Comparison of ENCODE assay signal across 1 cellular context in the genomic region with DNA sequence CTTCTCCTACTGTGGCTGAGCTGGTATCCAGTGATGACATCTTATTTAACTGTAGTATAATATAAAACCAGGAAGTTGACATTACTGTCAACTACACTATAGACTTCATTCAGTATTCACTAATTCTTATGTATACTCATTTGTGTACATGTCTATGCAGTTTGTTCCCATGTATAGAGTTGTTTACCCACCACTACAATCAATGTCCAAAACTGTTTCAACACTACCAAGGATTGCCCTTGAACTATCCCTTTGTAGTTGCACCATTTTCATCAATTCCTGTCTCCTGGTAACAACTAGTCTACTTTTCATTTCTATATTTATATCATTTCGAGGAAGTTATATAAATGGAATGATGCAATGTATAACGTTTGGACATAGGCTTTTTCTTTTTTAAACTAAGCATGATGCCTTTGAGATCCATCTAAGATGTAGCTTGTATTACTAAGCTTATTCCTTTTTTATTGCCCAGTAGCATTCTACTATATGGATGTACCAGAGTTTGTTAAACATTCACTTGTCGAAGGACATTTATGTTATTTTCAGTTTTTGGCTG.
TF ChIP-seq lines count a peak whose summit lies in the region.

No MANE protein-coding gene starts in this region.

TF ChIP-seq in HepG2, 621 proteins besides CTCF, POLR2A, EP300 and RAD21 (continued from another document and continues in another):
- TF ChIP-seq, protein P1, sequence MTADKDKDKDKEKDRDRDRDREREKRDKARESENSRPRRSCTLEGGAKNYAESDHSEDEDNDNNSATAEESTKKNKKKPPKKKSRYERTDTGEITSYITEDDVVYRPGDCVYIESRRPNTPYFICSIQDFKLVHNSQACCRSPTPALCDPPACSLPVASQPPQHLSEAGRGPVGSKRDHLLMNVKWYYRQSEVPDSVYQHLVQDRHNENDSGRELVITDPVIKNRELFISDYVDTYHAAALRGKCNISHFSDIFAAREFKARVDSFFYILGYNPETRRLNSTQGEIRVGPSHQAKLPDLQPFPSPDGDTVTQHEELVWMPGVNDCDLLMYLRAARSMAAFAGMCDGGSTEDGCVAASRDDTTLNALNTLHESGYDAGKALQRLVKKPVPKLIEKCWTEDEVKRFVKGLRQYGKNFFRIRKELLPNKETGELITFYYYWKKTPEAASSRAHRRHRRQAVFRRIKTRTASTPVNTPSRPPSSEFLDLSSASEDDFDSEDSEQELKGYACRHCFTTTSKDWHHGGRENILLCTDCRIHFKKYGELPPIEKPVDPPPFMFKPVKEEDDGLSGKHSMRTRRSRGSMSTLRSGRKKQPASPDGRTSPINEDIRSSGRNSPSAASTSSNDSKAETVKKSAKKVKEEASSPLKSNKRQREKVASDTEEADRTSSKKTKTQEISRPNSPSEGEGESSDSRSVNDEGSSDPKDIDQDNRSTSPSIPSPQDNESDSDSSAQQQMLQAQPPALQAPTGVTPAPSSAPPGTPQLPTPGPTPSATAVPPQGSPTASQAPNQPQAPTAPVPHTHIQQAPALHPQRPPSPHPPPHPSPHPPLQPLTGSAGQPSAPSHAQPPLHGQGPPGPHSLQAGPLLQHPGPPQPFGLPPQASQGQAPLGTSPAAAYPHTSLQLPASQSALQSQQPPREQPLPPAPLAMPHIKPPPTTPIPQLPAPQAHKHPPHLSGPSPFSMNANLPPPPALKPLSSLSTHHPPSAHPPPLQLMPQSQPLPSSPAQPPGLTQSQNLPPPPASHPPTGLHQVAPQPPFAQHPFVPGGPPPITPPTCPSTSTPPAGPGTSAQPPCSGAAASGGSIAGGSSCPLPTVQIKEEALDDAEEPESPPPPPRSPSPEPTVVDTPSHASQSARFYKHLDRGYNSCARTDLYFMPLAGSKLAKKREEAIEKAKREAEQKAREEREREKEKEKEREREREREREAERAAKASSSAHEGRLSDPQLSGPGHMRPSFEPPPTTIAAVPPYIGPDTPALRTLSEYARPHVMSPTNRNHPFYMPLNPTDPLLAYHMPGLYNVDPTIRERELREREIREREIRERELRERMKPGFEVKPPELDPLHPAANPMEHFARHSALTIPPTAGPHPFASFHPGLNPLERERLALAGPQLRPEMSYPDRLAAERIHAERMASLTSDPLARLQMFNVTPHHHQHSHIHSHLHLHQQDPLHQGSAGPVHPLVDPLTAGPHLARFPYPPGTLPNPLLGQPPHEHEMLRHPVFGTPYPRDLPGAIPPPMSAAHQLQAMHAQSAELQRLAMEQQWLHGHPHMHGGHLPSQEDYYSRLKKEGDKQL (CRISPR knock-in tag; IDR thresholded peaks at IDR 0.05; ENCODE audit: low read depth): no peak
- no peak for TF ChIP-seq SRSF4 (IDR thresholded peaks at IDR 0.05; ENCODE audit: low read depth, low read length, poor library complexity, severe bottlenecking)
- no peak for TF ChIP-seq ZSCAN9 (CRISPR knock-in tag; IDR thresholded peaks at IDR 0.05; ENCODE audit: borderline replicate concordance)
- TF ChIP-seq SOX6 (IDR thresholded peaks at IDR 0.05): no peak
- peak; percentile 89 for TF ChIP-seq SOX6 (CRISPR knock-in tag; IDR thresholded peaks at IDR 0.05)
- peak; percentile 99 for TF ChIP-seq ZSCAN29 (CRISPR knock-in tag; conservative IDR thresholded peaks at IDR 0.05)
- no peak for TF ChIP-seq MYC (CRISPR knock-in tag; IDR thresholded peaks at IDR 0.05; ENCODE audit: borderline replicate concordance)
- TF ChIP-seq ASH2L (IDR thresholded peaks at IDR 0.05; ENCODE audit: insufficient read length, low read depth, low read length): peak; percentile 47
- no peak for TF ChIP-seq ZNF614 (CRISPR knock-in tag; IDR thresholded peaks at IDR 0.05; ENCODE audit: borderline replicate concordance)
- no peak for TF ChIP-seq ARNTL (CRISPR knock-in tag; IDR thresholded peaks at IDR 0.05)
- no peak for TF ChIP-seq THAP7 (CRISPR knock-in tag; IDR thresholded peaks at IDR 0.05)
- TF ChIP-seq ZNF430 (CRISPR knock-in tag; IDR thresholded peaks at IDR 0.05): no peak
- no peak for TF ChIP-seq CBX2 (IDR thresholded peaks at IDR 0.05; ENCODE audit: low read depth, low read length)
- TF ChIP-seq CBX2 (CRISPR knock-in tag; IDR thresholded peaks at IDR 0.05; ENCODE audit: low read depth): no peak
- TF ChIP-seq ZEB1 (IDR thresholded peaks at IDR 0.05; ENCODE audit: insufficient replicate concordance, low read depth): no peak
- no peak for TF ChIP-seq PHF21A (CRISPR knock-in tag; IDR thresholded peaks at IDR 0.05)
- no peak for TF ChIP-seq ZNF567 (CRISPR knock-in tag; IDR thresholded peaks at IDR 0.05; ENCODE audit: borderline replicate concordance)
- TF ChIP-seq ZBTB38 (CRISPR knock-in tag; IDR thresholded peaks at IDR 0.05): no peak
- no peak for TF ChIP-seq SMARCC2 (IDR thresholded peaks at IDR 0.05)
- TF ChIP-seq IKZF5 (CRISPR knock-in tag; IDR thresholded peaks at IDR 0.05): peak; percentile 50; the same call in 1 of the 2 replicates
- TF ChIP-seq, protein P2, sequence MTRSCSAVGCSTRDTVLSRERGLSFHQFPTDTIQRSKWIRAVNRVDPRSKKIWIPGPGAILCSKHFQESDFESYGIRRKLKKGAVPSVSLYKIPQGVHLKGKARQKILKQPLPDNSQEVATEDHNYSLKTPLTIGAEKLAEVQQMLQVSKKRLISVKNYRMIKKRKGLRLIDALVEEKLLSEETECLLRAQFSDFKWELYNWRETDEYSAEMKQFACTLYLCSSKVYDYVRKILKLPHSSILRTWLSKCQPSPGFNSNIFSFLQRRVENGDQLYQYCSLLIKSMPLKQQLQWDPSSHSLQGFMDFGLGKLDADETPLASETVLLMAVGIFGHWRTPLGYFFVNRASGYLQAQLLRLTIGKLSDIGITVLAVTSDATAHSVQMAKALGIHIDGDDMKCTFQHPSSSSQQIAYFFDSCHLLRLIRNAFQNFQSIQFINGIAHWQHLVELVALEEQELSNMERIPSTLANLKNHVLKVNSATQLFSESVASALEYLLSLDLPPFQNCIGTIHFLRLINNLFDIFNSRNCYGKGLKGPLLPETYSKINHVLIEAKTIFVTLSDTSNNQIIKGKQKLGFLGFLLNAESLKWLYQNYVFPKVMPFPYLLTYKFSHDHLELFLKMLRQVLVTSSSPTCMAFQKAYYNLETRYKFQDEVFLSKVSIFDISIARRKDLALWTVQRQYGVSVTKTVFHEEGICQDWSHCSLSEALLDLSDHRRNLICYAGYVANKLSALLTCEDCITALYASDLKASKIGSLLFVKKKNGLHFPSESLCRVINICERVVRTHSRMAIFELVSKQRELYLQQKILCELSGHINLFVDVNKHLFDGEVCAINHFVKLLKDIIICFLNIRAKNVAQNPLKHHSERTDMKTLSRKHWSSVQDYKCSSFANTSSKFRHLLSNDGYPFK (CRISPR knock-in tag; IDR thresholded peaks at IDR 0.05; ENCODE audit: borderline replicate concordance): no peak
- no peak for TF ChIP-seq ZBTB49 (CRISPR knock-in tag; IDR thresholded peaks at IDR 0.05; ENCODE audit: borderline replicate concordance)
- no peak for TF ChIP-seq ZNF136 (CRISPR knock-in tag; IDR thresholded peaks at IDR 0.05; ENCODE audit: low read depth)
- TF ChIP-seq DBP (CRISPR knock-in tag; IDR thresholded peaks at IDR 0.05; ENCODE audit: not compliant biosample characterization): no peak
- TF ChIP-seq, protein P3, sequence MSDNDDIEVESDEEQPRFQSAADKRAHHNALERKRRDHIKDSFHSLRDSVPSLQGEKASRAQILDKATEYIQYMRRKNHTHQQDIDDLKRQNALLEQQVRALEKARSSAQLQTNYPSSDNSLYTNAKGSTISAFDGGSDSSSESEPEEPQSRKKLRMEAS (IDR thresholded peaks at IDR 0.05): no peak
- no peak for TF ChIP-seq MYNN (CRISPR knock-in tag; IDR thresholded peaks at IDR 0.05; ENCODE audit: low read depth)
- TF ChIP-seq NCOA1 (CRISPR knock-in tag; IDR thresholded peaks at IDR 0.05): no peak
- TF ChIP-seq, protein P4, sequence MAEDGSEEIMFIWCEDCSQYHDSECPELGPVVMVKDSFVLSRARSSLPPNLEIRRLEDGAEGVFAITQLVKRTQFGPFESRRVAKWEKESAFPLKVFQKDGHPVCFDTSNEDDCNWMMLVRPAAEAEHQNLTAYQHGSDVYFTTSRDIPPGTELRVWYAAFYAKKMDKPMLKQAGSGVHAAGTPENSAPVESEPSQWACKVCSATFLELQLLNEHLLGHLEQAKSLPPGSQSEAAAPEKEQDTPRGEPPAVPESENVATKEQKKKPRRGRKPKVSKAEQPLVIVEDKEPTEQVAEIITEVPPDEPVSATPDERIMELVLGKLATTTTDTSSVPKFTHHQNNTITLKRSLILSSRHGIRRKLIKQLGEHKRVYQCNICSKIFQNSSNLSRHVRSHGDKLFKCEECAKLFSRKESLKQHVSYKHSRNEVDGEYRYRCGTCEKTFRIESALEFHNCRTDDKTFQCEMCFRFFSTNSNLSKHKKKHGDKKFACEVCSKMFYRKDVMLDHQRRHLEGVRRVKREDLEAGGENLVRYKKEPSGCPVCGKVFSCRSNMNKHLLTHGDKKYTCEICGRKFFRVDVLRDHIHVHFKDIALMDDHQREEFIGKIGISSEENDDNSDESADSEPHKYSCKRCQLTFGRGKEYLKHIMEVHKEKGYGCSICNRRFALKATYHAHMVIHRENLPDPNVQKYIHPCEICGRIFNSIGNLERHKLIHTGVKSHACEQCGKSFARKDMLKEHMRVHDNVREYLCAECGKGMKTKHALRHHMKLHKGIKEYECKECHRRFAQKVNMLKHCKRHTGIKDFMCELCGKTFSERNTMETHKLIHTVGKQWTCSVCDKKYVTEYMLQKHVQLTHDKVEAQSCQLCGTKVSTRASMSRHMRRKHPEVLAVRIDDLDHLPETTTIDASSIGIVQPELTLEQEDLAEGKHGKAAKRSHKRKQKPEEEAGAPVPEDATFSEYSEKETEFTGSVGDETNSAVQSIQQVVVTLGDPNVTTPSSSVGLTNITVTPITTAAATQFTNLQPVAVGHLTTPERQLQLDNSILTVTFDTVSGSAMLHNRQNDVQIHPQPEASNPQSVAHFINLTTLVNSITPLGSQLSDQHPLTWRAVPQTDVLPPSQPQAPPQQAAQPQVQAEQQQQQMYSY (CRISPR knock-in tag; IDR thresholded peaks at IDR 0.05): no peak
- no peak for TF ChIP-seq PBX2 (CRISPR knock-in tag; IDR thresholded peaks at IDR 0.05)
- TF ChIP-seq ZSCAN31 (CRISPR knock-in tag; IDR thresholded peaks at IDR 0.05; ENCODE audit: low read depth): no peak
- TF ChIP-seq, protein P5, sequence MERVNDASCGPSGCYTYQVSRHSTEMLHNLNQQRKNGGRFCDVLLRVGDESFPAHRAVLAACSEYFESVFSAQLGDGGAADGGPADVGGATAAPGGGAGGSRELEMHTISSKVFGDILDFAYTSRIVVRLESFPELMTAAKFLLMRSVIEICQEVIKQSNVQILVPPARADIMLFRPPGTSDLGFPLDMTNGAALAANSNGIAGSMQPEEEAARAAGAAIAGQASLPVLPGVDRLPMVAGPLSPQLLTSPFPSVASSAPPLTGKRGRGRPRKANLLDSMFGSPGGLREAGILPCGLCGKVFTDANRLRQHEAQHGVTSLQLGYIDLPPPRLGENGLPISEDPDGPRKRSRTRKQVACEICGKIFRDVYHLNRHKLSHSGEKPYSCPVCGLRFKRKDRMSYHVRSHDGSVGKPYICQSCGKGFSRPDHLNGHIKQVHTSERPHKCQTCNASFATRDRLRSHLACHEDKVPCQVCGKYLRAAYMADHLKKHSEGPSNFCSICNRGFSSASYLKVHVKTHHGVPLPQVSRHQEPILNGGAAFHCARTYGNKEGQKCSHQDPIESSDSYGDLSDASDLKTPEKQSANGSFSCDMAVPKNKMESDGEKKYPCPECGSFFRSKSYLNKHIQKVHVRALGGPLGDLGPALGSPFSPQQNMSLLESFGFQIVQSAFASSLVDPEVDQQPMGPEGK (CRISPR knock-in tag; IDR thresholded peaks at IDR 0.05): no peak
